Comparison of ENCODE assay signal across 8 cellular contexts in genomic region chr1:25990702-25991395, GRCh38. TPM values are rescaled to one million over a fixed set of nuclear protein-coding genes. Genes with fewer than 3 reads are reported as not detected.
DNase-seq lines count a peak whose midpoint lies in the region; ATAC-seq and TF ChIP-seq lines count a peak whose summit lies in the region.

No MANE protein-coding gene starts in this region.

- H3K9me3 Mint-ChIP-seq in CD4-positive, alpha-beta T cell: no peaks in the 10 kb centered on the region
- no peaks in the 10 kb centered on the region for H3K9me3 Mint-ChIP-seq in activated naive CD8-positive, alpha-beta T cell (ENCODE audit: low read depth)

- H3K27me3 Mint-ChIP-seq in CD4-positive, alpha-beta T cell: no peaks in the 10 kb centered on the region
- H3K27me3 Mint-ChIP-seq in activated naive CD8-positive, alpha-beta T cell: no peaks in the 10 kb centered on the region

- ATAC-seq in CD4-positive, alpha-beta T cell (ENCODE audit: poor library complexity): peak; percentile 91
- no peak for ATAC-seq in psoas muscle

- TF ChIP-seq CTCF in CD4-positive, alpha-beta T cell (IDR thresholded peaks at IDR 0.05): no peak
- TF ChIP-seq CTCF in WERI-Rb-1 (IDR thresholded peaks at IDR 0.05; ENCODE audit: low read depth, low read length) (no peak), psoas muscle (IDR thresholded peaks at IDR 0.05) (no peak), tibial artery (IDR thresholded peaks at IDR 0.05) (no peak)

- H3K36me3 Mint-ChIP-seq in CD4-positive, alpha-beta T cell (ENCODE audit: low read depth): peaks cover 38% of the 10 kb centered on the region
- peaks cover 9% of the 10 kb centered on the region for H3K36me3 Mint-ChIP-seq in activated naive CD8-positive, alpha-beta T cell

- H3K4me2 ChIP-seq in GM23248 (ENCODE audit: unreplicated experiment): no peak overlapping the region

- no peaks in the 10 kb centered on the region for H3F3A ChIP-seq in GM23248 (ENCODE audit: insufficient read depth)

- no peak overlapping the region for H2AFZ ChIP-seq in GM23248

- no peaks in the 10 kb centered on the region for H3K9me3 ChIP-seq in CD4-positive, alpha-beta T cell (ENCODE audit: control insufficient read depth, low read length)
- H3K9me3 ChIP-seq in WERI-Rb-1 (ENCODE audit: severe bottlenecking) (peaks cover under 1% of the 10 kb centered on the region), psoas muscle (no peaks in the 10 kb centered on the region), tibial artery (no peaks in the 10 kb centered on the region), GM23248 (ENCODE audit: low read depth) (no peaks in the 10 kb centered on the region)

- H3K27me3 ChIP-seq in CD4-positive, alpha-beta T cell (ENCODE audit: control insufficient read depth, insufficient read depth, low read length): no peaks in the 10 kb centered on the region
- H3K27me3 ChIP-seq in WERI-Rb-1 (ENCODE audit: insufficient read depth, low read depth, severe bottlenecking) (no peaks in the 10 kb centered on the region), psoas muscle (ENCODE audit: insufficient read depth in 3 of 3, low read length in 2 of 3) (no peaks in the 10 kb centered on the region), tibial artery (no peaks in the 10 kb centered on the region), GM23248 (replicated peaks; ENCODE audit: insufficient read depth) (no peaks in the 10 kb centered on the region)

- intact Hi-C loops in CD4-positive, alpha-beta T cell (cut with DNase I, micrococcal nuclease): no loop called here
- intact Hi-C loops in psoas muscle (cut with DNase I) (loop anchor here in 1 of 2 donors (10.0 kb wide), 1 partner anchor 166 kb away; no protein-coding TSS in a partner anchor), tibial artery (cut with DNase I; ENCODE audit: low total_unique reads) (loop anchor here (10.0 kb wide), 1 partner anchor 376 kb away; the partner anchor contains the start of gene MAN1C1)

- peak overlapping the region; percentile 67 for H3K27ac ChIP-seq in CD4-positive, alpha-beta T cell (ENCODE audit: low read depth, low read length)
- H3K27ac ChIP-seq in WERI-Rb-1 (peak overlapping the region; percentile 96), psoas muscle (peak overlapping the region; percentile 76), tibial artery (no peak overlapping the region), GM23248 (no peak overlapping the region)

- H3K79me2 ChIP-seq in GM23248 (ENCODE audit: insufficient read depth): no peaks in the 10 kb centered on the region

- peak overlapping the region; percentile 6 for H3K4me3 ChIP-seq in WERI-Rb-1 (ENCODE audit: low read depth, low read length)
- no peak overlapping the region for H3K4me3 ChIP-seq in psoas muscle
- no peak overlapping the region for H3K4me3 ChIP-seq in tibial artery
- H3K4me3 ChIP-seq in GM23248: no peak overlapping the region

- H4K20me1 ChIP-seq in GM23248 (ENCODE audit: insufficient read depth): no peaks in the 10 kb centered on the region

- H3K9me2 ChIP-seq in GM23248 (ENCODE audit: insufficient read depth): no peaks in the 10 kb centered on the region

- in situ Hi-C loops in GM23248 (cut with MboI): loop anchor here (10.0 kb wide), 2 partner anchors 96 to 166 kb away; no protein-coding TSS in a partner anchor

- WGBS in psoas muscle, 3 donors: 70 to 75% (median 74%) methylated on average over 15 of the region's 15 CpGs
- WGBS in GM23248 (ENCODE audit: low coverage in 1 of 2, low lambda C conversion rate in 2 of 2, missing lambda C conversion rate in 2 of 2), 2 experiments: 94 to 95% methylated on average over 15 of the region's 15 CpGs

- CTCF ChIA-PET in CD4-positive, alpha-beta T cell (lab: Charles Lee): interaction anchor here (1.0 to 3.4 kb wide), 2 partner anchors 70 to 96 kb away, joined by 3 to 30 read pairs; no protein-coding TSS in a partner anchor

- peak overlapping the region; percentile 81 for H3K27ac Mint-ChIP-seq in CD4-positive, alpha-beta T cell
- H3K27ac Mint-ChIP-seq in activated naive CD8-positive, alpha-beta T cell: peak overlapping the region; percentile 93

- POLR2A ChIA-PET in CD4-positive, alpha-beta T cell (lab: Charles Lee): interaction anchor here (0.7 to 2.9 kb wide), 11 partner anchors 10 to 116 kb away, joined by 3 to 33 read pairs (median 4); partner anchors contain the start of gene PAQR7

- H3K9ac ChIP-seq in GM23248: no peak overlapping the region

- H3K4me1 ChIP-seq in psoas muscle: peaks cover 62% of the 10 kb centered on the region
- H3K4me1 ChIP-seq in tibial artery: no peaks in the 10 kb centered on the region
- H3K4me1 ChIP-seq in GM23248 (ENCODE audit: insufficient read depth): peaks cover 9% of the 10 kb centered on the region; the same call in 1 of the 2 replicates

- peaks cover 80% of the 10 kb centered on the region for H3K4me1 Mint-ChIP-seq in CD4-positive, alpha-beta T cell (ENCODE audit: low read depth)
- peaks cover 66% of the 10 kb centered on the region for H3K4me1 Mint-ChIP-seq in activated naive CD8-positive, alpha-beta T cell (ENCODE audit: low read depth)

- H3K36me3 ChIP-seq in WERI-Rb-1: peaks cover 8% of the 10 kb centered on the region
- H3K36me3 ChIP-seq in psoas muscle (ENCODE audit: insufficient read depth in 1 of 2, low read depth in 1 of 2): peaks cover 4 to 5% of the 10 kb centered on the region in 2 donors
- peaks cover 0 to 47% (median 7%) of the 10 kb centered on the region in 3 donors for H3K36me3 ChIP-seq in tibial artery
- no peaks in the 10 kb centered on the region for H3K36me3 ChIP-seq in GM23248 (ENCODE audit: low read depth)

- peak overlapping the region; percentile 90 for H3K4me3 Mint-ChIP-seq in CD4-positive, alpha-beta T cell
- peak overlapping the region; percentile 89 for H3K4me3 Mint-ChIP-seq in activated naive CD8-positive, alpha-beta T cell

- DNase-seq in CD4-positive, alpha-beta T cell: peak; percentile 12 to 58 (median 32)
- DNase-seq in WERI-Rb-1 (no peak), psoas muscle (no peak), COR-L47 (lab: John Stamatoyannopoulos, UW) (no peak), inferior parietal cortex (ENCODE audit: extremely low spot score) (no peak), tibial artery (no peak), GM23248 (no peak)

RNA-seq across cellular contexts. Expression of gene PAFAH2, which starts 7.0 kb away (rescaled TPM):
- 1 to 10 TPM; 7.9 to 8.1 TPM for total RNA-seq in CD4-positive, alpha-beta T cell
- 10 to 100 TPM in 3 of 4 donors, 1 to 10 TPM in 1; 5.5 to 15.8 (median 13.3) TPM for total RNA-seq in psoas muscle
- 10 to 100 TPM in 1 of 3 donors, 1 to 10 TPM in 2; 5.1 to 30.1 (median 8.8) TPM for polyA plus RNA-seq in psoas muscle
- total RNA-seq in GM23248 (2014; rRNA removed; shearing (Covaris generic)): 10.7 and 11.9 TPM in 2 replicates
- polyA plus RNA-seq in GM23248 (2016; fragmentation: Nextera tagmentation; extraction: Ambion mirVana): 9.5 and 10.0 TPM in 2 replicates

RNA-seq across cellular contexts. Expression of gene EXTL1, which starts 30.7 kb away (rescaled TPM):
- not detected for total RNA-seq in CD4-positive, alpha-beta T cell
- total RNA-seq in psoas muscle: 1 to 10 TPM in 3 of 4 donors, under 1 TPM in 1; 0.39 to 4.6 (median 2.1) TPM
- polyA plus RNA-seq in psoas muscle (1 to 10 TPM in 1 of 3 donors, under 1 TPM in 2; 0.61 to 1.1 (median 0.90) TPM), GM23248 (2016; fragmentation: Nextera tagmentation; extraction: Ambion mirVana) (5.9 and 6.4 TPM in 2 replicates)
- 3.4 and 5.5 TPM in 2 replicates for total RNA-seq in GM23248 (2014; rRNA removed; shearing (Covaris generic))

RNA-seq across cellular contexts. Expression of gene SLC30A2, which starts 55.1 kb away (rescaled TPM):
- total RNA-seq in CD4-positive, alpha-beta T cell: not detected
- total RNA-seq in psoas muscle: 1 to 10 TPM in 3 of 4 donors, under 1 TPM in 1; 0.32 to 7.8 (median 4.2) TPM
- polyA plus RNA-seq in psoas muscle: 1 to 10 TPM in 1 of 3 donors, under 1 TPM in 2; 0.21 to 1.2 (median 0.70) TPM
- total RNA-seq in GM23248 (2014; rRNA removed; shearing (Covaris generic)): not detected in 2 replicates
- polyA plus RNA-seq in GM23248 (2016; fragmentation: Nextera tagmentation; extraction: Ambion mirVana): 0.14 TPM in 1 of 2 replicates, not detected in the other

Comparison
In these comparisons a context has a peak if more than half of its experiments do, and no peak if none do; other contexts are left out.
1. DNase-seq: peak in CD4-positive, alpha-beta T cell (10 of 10); none in WERI-Rb-1 (single experiment), psoas muscle (0 of 2), COR-L47 (single experiment), inferior parietal cortex (single experiment), tibial artery (0 of 2) and GM23248 (single experiment).
2. H3K27ac ChIP-seq: peak in CD4-positive, alpha-beta T cell (single experiment), WERI-Rb-1 (single experiment) and psoas muscle (single experiment); none in tibial artery (0 of 2) and GM23248 (single experiment).